ENCODE assay signal across 30 cellular contexts in the genomic region with DNA sequence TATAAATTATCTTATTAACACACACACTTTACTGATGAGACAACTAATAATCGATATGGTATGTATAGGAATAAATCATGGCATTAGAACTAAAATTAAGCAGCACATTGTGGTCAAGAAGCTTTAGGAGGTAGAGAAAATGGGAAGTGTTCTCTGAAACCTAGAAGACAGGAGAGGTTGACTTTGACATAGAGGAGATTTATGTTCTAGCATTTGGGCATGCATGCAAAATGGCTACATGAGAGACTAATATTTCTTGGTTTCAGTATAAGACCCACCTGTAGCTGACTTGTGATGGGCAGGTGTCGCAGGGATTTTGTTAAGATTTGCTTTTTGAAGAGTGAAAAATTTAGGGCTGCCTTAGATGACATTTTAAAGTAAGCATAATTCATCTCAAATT.
"Had no signal": no experiment of that assay in that cellular context is flagged by ENCODE, and none has a peak within 500 bp of the region (broad histone marks: within the 10 kb centered on the region; RNA-seq: fewer than 3 reads in every experiment).

No MANE protein-coding gene starts in this region.

- H3K27me3 ChIP-seq: adrenal gland, ascending aorta, body of pancreas, brain microvascular endothelial cell, breast epithelium, cardiac muscle cell had no signal

- H3K4me1 ChIP-seq: adrenal gland, ascending aorta, body of pancreas, breast epithelium had no signal

- H3K36me3 ChIP-seq: adrenal gland, ascending aorta, brain microvascular endothelial cell, cardiac muscle cell had no signal

- H3K9me3 ChIP-seq: adrenal gland, ascending aorta, body of pancreas, breast epithelium had no signal

- DNase-seq: activated effector memory CD4-positive, alpha-beta T cell treated with anti-CD3 and anti-CD28 coated beads, Interleukin-2, amount 50 U/mL, for 16 hours; activated effector memory CD4-positive, alpha-beta T cell treated with Interleukin-2 at 50 U/mL for 16 hours; activated gamma-delta T cell; activated gamma-delta T cell treated with Interleukin-2 at 50 U/mL for 16 hours; activated naive CD4-positive, alpha-beta T cell; activated naive CD4-positive, alpha-beta T cell treated with anti-CD3 and anti-CD28 coated beads, Interleukin-2, amount 10 ng/mL, durations not matched to agents 7 days and 5 days; activated naive CD4-positive, alpha-beta T cell treated with anti-CD3 and anti-CD28 coated beads, Interleukin-2, amount 50 U/mL, for 16 hours; activated naive CD4-positive, alpha-beta T cell treated with Interleukin-2 at 50 U/mL for 16 hours; activated naive CD8-positive, alpha-beta T cell treated with anti-CD3 and anti-CD28 coated beads for 36 hours; activated naive CD8-positive, alpha-beta T cell treated with anti-CD3 and anti-CD28 coated beads, Interleukin-2, amount 10 ng/mL, durations not matched to agents 7 days and 5 days; activated naive CD8-positive, alpha-beta T cell treated with anti-CD3 and anti-CD28 coated beads, Interleukin-2, amount 50 U/mL, for 24 hours; activated T-cell treated with anti-CD3 and anti-CD28 coated beads, Interleukin-2, amount 50 U/mL, for 24 hours; activated T-cell treated with anti-CD3 and anti-CD28 coated beads, Interleukin-2, amount 50 U/mL, for 4 hours; activated T-cell treated with anti-CD3 and anti-CD28 coated beads, Interleukin-2, amount 50 U/mL, for 48 hours; adrenal gland; amniotic stem cell; amygdala; anterior cingulate cortex; aorta; body of pancreas; brain microvascular endothelial cell; caudate nucleus; central memory CD4-positive, alpha-beta T cell; cerebellar nuclear complex had no signal

- H3K4me3 ChIP-seq: adrenal gland, ascending aorta, body of pancreas, breast epithelium, cardiac muscle cell had no signal

- H3K27ac ChIP-seq: adrenal gland, ascending aorta, body of pancreas, brain microvascular endothelial cell, breast epithelium, cardiac muscle cell had no signal

- FAIRE-seq: astrocyte, bronchial epithelial cell had no signal

- ATAC-seq: activated naive CD8-positive, alpha-beta T cell treated with anti-CD3 and anti-CD28 coated beads, Interleukin-2, amount 50 U/mL, for 24 hours; activated T-cell treated with anti-CD3 and anti-CD28 coated beads, Interleukin-2, amount 50 U/mL, for 72 hours; body of pancreas had no signal
